ENCODE assay signal across 1 cellular context in genomic region chr16:80804451-80805383, GRCh38.
TF ChIP-seq lines count a peak whose summit lies in the region.

Gene CDYL2 (minus strand): TSS chr16:80804598. CDS start chr16:80804173, 425 bp downstream.

TF ChIP-seq in HEK293, 187 proteins besides CTCF, POLR2A, EP300 and RAD21 (continued from another document):
- no peak for TF ChIP-seq ZNF518A (tag by site-specific recombination; conservative IDR thresholded peaks at IDR 0.05; ENCODE audit: low read depth)
